Comparison of ENCODE assay signal across 15 cellular contexts in genomic region chr2:95376311-95377215, GRCh38. TPM values are rescaled to one million over a fixed set of nuclear protein-coding genes. Genes with fewer than 3 reads are reported as not detected.
DNase-seq lines count a peak whose midpoint lies in the region; ATAC-seq and TF ChIP-seq lines count a peak whose summit lies in the region.
"Had no signal": no experiment of that assay in that cellular context is flagged by ENCODE, and none has a peak within 500 bp of the region (broad histone marks: within the 10 kb centered on the region; RNA-seq: fewer than 3 reads in every experiment).

No MANE protein-coding gene starts in this region.

- H3K4me1 ChIP-seq in right atrium auricular region (no peaks in the 10 kb centered on the region), lower lobe of right lung (no peaks in the 10 kb centered on the region), upper lobe of right lung (no peaks in the 10 kb centered on the region)

- no peak for TF ChIP-seq CTCF in right atrium auricular region (IDR thresholded peaks at IDR 0.05)
- no peak for TF ChIP-seq CTCF in coronary artery (IDR thresholded peaks at IDR 0.05)
- no peak for TF ChIP-seq CTCF in lower lobe of right lung (IDR thresholded peaks at IDR 0.05)
- no peak for TF ChIP-seq CTCF in upper lobe of right lung (IDR thresholded peaks at IDR 0.05)

- intact Hi-C loops in Right ventricle myocardium inferior (cut with DNase I), result no loop called here
- intact Hi-C loops in lower lobe of right lung (cut with DNase I), result no loop called here
- intact Hi-C loops in upper lobe of right lung (cut with DNase I), result no loop called here

- H3K4me3 ChIP-seq in right atrium auricular region, result no peak overlapping the region
- no peak overlapping the region for H3K4me3 ChIP-seq in coronary artery
- no peak overlapping the region for H3K4me3 ChIP-seq in lower lobe of right lung
- no peak overlapping the region for H3K4me3 ChIP-seq in upper lobe of right lung
- H3K4me3 ChIP-seq: GM12878 had no signal

- no peak overlapping the region for H3K27ac ChIP-seq in right atrium auricular region
- no peak overlapping the region for H3K27ac ChIP-seq in coronary artery
- no peak overlapping the region for H3K27ac ChIP-seq in lower lobe of right lung
- no peak overlapping the region for H3K27ac ChIP-seq in upper lobe of right lung
- H3K27ac ChIP-seq: HL-60 had no signal

- H3K9me3 ChIP-seq in right atrium auricular region, result no peaks in the 10 kb centered on the region
- no peaks in the 10 kb centered on the region for H3K9me3 ChIP-seq in lower lobe of right lung
- no peaks in the 10 kb centered on the region for H3K9me3 ChIP-seq in upper lobe of right lung

- H3K36me3 ChIP-seq in right atrium auricular region, result no peaks in the 10 kb centered on the region
- no peaks in the 10 kb centered on the region for H3K36me3 ChIP-seq in lower lobe of right lung
- H3K36me3 ChIP-seq in upper lobe of right lung, result no peaks in the 10 kb centered on the region

- no peak for ATAC-seq in Right ventricle myocardium inferior
- ATAC-seq in lower lobe of right lung, result no peak
- ATAC-seq in upper lobe of right lung, result no peak
- ATAC-seq in GM21367 (IDR thresholded peaks at IDR 0.05; ENCODE audit: unreplicated experiment), result no peak
- ATAC-seq: GM12878 had no signal

- DNase-seq in Right ventricle myocardium inferior (ENCODE audit: missing footprints) (peak; percentile 37), right atrium auricular region (ENCODE audit: low spot score) (no peak), coronary artery (ENCODE audit: low spot score) (peak; percentile 49), lower lobe of right lung (peak; percentile 28), upper lobe of right lung (peak; percentile 51), HUDEP-2 (lab: John Stamatoyannopoulos, UW; ENCODE audit: unreplicated experiment in 76 of 76) (no peak)
- DNase-seq: ACHN; C1 segment of cervical spinal cord; CD4-positive, alpha-beta T cell; DMS79; HCEC 1CT; HFFc6 had no signal

- H3K27me3 ChIP-seq in right atrium auricular region (no peaks in the 10 kb centered on the region), lower lobe of right lung (ENCODE audit: low read depth) (no peaks in the 10 kb centered on the region), upper lobe of right lung (no peaks in the 10 kb centered on the region)

RNA-seq across cellular contexts. Expression of gene FAHD2A, which starts 25.9 kb away (rescaled TPM):
- total RNA-seq in Right ventricle myocardium inferior (41.6 TPM), right atrium auricular region (10 to 100 TPM; 19.9 to 27.5 TPM), lower lobe of right lung (19.4 TPM), upper lobe of right lung (22.8 TPM)

Comparison
In these comparisons a context has a peak if more than half of its experiments do, and no peak if none do; other contexts are left out.
1. DNase-seq: peak in Right ventricle myocardium inferior (single experiment), coronary artery (single experiment), lower lobe of right lung (single experiment) and upper lobe of right lung (single experiment); none in right atrium auricular region (single experiment) and HUDEP-2 (0 of 76).